In the genomic region with DNA sequence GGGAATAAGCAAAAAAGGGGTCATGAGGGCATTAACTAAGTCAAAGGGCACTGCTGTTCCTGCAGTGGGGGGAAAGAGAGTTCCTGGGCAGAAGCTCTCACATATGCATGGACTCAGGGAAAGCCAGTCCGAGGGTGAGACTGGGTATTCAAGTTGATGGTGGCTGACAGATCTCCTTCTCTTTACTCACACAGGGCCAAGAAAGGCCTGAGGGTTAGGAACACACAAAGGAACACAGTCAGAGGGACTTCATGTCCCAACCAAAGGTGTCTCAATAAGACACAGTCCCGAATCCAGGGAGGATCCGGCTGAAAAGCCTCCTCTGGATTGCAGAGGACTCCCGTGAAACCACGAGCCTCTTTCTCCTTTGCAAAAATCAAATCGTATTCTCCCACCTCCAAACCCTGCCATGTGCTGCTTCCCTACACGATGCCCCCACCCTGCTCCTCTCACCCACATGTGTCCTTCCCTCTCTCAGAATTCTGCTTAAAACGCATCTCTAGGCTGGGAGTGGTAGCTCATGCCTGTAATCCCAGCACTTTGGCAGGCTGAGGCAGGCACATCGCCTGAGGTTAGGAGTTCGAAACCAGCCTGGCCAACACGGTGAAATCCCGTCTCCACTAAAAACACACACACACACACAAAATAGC, we compare ENCODE assay signal across 2 cellular contexts.
TF ChIP-seq lines count a peak whose summit lies in the region.

No MANE protein-coding gene starts in this region.

TF ChIP-seq in SK-N-SH, 30 proteins besides CTCF, POLR2A, EP300 and RAD21:
- TF ChIP-seq JUND (IDR thresholded peaks at IDR 0.05) (no peak), POLR2AphosphoS5 (IDR thresholded peaks at IDR 0.05; ENCODE audit: low read depth, low read length) (no peak), FOSL2 (IDR thresholded peaks at IDR 0.05; ENCODE audit: borderline replicate concordance, low read depth) (no peak), GABPA (IDR thresholded peaks at IDR 0.05; ENCODE audit: low read depth) (no peak), RFX5 (IDR thresholded peaks at IDR 0.05; ENCODE audit: low read length) (no peak), MEF2A (IDR thresholded peaks at IDR 0.05; ENCODE audit: borderline replicate concordance, low read depth) (no peak), ELF1 (IDR thresholded peaks at IDR 0.05) (no peak), SIN3A (IDR thresholded peaks at IDR 0.05; ENCODE audit: borderline replicate concordance, low read depth, low read length) (no peak), CHD2 (IDR thresholded peaks at IDR 0.05; ENCODE audit: low read length, partially characterized antibody) (no peak), RCOR1 (IDR thresholded peaks at IDR 0.05; ENCODE audit: low read length) (no peak), TAF1 (IDR thresholded peaks at IDR 0.05; ENCODE audit: borderline replicate concordance, low read depth, low read length) (no peak), MXI1 (IDR thresholded peaks at IDR 0.05; ENCODE audit: low read depth, low read length) (no peak), TEAD4 (IDR thresholded peaks at IDR 0.05; ENCODE audit: borderline replicate concordance, insufficient read depth) (no peak), FOXM1 (IDR thresholded peaks at IDR 0.05; ENCODE audit: low read depth) (no peak), NFIC (IDR thresholded peaks at IDR 0.05; ENCODE audit: borderline replicate concordance) (no peak)
- TF ChIP-seq, protein P1, sequence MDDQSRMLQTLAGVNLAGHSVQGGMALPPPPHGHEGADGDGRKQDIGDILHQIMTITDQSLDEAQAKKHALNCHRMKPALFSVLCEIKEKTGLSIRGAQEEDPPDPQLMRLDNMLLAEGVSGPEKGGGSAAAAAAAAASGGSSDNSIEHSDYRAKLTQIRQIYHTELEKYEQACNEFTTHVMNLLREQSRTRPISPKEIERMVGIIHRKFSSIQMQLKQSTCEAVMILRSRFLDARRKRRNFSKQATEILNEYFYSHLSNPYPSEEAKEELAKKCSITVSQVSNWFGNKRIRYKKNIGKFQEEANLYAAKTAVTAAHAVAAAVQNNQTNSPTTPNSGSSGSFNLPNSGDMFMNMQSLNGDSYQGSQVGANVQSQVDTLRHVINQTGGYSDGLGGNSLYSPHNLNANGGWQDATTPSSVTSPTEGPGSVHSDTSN (IDR thresholded peaks at IDR 0.05) = no peak
- TF ChIP-seq, protein P2, sequence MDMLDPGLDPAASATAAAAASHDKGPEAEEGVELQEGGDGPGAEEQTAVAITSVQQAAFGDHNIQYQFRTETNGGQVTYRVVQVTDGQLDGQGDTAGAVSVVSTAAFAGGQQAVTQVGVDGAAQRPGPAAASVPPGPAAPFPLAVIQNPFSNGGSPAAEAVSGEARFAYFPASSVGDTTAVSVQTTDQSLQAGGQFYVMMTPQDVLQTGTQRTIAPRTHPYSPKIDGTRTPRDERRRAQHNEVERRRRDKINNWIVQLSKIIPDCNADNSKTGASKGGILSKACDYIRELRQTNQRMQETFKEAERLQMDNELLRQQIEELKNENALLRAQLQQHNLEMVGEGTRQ (IDR thresholded peaks at IDR 0.05; ENCODE audit: borderline replicate concordance, low read depth, low read length) = no peak
- TF ChIP-seq, protein P3, sequence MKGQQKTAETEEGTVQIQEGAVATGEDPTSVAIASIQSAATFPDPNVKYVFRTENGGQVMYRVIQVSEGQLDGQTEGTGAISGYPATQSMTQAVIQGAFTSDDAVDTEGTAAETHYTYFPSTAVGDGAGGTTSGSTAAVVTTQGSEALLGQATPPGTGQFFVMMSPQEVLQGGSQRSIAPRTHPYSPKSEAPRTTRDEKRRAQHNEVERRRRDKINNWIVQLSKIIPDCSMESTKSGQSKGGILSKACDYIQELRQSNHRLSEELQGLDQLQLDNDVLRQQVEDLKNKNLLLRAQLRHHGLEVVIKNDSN (IDR thresholded peaks at IDR 0.05; ENCODE audit: borderline replicate concordance, low read depth) = no peak
- TF ChIP-seq, protein P4, sequence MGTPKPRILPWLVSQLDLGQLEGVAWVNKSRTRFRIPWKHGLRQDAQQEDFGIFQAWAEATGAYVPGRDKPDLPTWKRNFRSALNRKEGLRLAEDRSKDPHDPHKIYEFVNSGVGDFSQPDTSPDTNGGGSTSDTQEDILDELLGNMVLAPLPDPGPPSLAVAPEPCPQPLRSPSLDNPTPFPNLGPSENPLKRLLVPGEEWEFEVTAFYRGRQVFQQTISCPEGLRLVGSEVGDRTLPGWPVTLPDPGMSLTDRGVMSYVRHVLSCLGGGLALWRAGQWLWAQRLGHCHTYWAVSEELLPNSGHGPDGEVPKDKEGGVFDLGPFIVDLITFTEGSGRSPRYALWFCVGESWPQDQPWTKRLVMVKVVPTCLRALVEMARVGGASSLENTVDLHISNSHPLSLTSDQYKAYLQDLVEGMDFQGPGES (IDR thresholded peaks at IDR 0.05; ENCODE audit: low read depth, low read length) = no peak
- TF ChIP-seq, protein P5, sequence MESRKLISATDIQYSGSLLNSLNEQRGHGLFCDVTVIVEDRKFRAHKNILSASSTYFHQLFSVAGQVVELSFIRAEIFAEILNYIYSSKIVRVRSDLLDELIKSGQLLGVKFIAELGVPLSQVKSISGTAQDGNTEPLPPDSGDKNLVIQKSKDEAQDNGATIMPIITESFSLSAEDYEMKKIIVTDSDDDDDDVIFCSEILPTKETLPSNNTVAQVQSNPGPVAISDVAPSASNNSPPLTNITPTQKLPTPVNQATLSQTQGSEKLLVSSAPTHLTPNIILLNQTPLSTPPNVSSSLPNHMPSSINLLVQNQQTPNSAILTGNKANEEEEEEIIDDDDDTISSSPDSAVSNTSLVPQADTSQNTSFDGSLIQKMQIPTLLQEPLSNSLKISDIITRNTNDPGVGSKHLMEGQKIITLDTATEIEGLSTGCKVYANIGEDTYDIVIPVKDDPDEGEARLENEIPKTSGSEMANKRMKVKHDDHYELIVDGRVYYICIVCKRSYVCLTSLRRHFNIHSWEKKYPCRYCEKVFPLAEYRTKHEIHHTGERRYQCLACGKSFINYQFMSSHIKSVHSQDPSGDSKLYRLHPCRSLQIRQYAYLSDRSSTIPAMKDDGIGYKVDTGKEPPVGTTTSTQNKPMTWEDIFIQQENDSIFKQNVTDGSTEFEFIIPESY (IDR thresholded peaks at IDR 0.05; ENCODE audit: borderline replicate concordance, low read depth) = no peak

TF ChIP-seq in SK-N-SH treated with all-trans-retinoic acid at 6 μM for 48 hours, 23 proteins besides CTCF, POLR2A, EP300 and RAD21:
- TF ChIP-seq, protein P6, sequence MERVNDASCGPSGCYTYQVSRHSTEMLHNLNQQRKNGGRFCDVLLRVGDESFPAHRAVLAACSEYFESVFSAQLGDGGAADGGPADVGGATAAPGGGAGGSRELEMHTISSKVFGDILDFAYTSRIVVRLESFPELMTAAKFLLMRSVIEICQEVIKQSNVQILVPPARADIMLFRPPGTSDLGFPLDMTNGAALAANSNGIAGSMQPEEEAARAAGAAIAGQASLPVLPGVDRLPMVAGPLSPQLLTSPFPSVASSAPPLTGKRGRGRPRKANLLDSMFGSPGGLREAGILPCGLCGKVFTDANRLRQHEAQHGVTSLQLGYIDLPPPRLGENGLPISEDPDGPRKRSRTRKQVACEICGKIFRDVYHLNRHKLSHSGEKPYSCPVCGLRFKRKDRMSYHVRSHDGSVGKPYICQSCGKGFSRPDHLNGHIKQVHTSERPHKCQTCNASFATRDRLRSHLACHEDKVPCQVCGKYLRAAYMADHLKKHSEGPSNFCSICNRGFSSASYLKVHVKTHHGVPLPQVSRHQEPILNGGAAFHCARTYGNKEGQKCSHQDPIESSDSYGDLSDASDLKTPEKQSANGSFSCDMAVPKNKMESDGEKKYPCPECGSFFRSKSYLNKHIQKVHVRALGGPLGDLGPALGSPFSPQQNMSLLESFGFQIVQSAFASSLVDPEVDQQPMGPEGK (CRISPR knock-in tag; IDR thresholded peaks at IDR 0.05; ENCODE audit: borderline replicate concordance) = no peak
- TF ChIP-seq ARNTL (CRISPR knock-in tag; IDR thresholded peaks at IDR 0.05; ENCODE audit: borderline replicate concordance, low read depth) = no peak
- TF ChIP-seq, protein P7, sequence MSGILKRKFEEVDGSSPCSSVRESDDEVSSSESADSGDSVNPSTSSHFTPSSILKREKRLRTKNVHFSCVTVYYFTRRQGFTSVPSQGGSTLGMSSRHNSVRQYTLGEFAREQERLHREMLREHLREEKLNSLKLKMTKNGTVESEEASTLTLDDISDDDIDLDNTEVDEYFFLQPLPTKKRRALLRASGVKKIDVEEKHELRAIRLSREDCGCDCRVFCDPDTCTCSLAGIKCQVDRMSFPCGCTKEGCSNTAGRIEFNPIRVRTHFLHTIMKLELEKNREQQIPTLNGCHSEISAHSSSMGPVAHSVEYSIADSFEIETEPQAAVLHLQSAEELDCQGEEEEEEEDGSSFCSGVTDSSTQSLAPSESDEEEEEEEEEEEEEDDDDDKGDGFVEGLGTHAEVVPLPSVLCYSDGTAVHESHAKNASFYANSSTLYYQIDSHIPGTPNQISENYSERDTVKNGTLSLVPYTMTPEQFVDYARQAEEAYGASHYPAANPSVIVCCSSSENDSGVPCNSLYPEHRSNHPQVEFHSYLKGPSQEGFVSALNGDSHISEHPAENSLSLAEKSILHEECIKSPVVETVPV (CRISPR knock-in tag; IDR thresholded peaks at IDR 0.05) = no peak
- no peak for TF ChIP-seq BACH2 (CRISPR knock-in tag; IDR thresholded peaks at IDR 0.05; ENCODE audit: borderline replicate concordance)
- TF ChIP-seq, protein P8, sequence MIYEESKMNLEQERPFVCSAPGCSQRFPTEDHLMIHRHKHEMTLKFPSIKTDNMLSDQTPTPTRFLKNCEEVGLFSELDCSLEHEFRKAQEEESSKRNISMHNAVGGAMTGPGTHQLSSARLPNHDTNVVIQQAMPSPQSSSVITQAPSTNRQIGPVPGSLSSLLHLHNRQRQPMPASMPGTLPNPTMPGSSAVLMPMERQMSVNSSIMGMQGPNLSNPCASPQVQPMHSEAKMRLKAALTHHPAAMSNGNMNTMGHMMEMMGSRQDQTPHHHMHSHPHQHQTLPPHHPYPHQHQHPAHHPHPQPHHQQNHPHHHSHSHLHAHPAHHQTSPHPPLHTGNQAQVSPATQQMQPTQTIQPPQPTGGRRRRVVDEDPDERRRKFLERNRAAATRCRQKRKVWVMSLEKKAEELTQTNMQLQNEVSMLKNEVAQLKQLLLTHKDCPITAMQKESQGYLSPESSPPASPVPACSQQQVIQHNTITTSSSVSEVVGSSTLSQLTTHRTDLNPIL (CRISPR knock-in tag; IDR thresholded peaks at IDR 0.05; ENCODE audit: low read depth) = no peak
- TF ChIP-seq, protein P9, sequence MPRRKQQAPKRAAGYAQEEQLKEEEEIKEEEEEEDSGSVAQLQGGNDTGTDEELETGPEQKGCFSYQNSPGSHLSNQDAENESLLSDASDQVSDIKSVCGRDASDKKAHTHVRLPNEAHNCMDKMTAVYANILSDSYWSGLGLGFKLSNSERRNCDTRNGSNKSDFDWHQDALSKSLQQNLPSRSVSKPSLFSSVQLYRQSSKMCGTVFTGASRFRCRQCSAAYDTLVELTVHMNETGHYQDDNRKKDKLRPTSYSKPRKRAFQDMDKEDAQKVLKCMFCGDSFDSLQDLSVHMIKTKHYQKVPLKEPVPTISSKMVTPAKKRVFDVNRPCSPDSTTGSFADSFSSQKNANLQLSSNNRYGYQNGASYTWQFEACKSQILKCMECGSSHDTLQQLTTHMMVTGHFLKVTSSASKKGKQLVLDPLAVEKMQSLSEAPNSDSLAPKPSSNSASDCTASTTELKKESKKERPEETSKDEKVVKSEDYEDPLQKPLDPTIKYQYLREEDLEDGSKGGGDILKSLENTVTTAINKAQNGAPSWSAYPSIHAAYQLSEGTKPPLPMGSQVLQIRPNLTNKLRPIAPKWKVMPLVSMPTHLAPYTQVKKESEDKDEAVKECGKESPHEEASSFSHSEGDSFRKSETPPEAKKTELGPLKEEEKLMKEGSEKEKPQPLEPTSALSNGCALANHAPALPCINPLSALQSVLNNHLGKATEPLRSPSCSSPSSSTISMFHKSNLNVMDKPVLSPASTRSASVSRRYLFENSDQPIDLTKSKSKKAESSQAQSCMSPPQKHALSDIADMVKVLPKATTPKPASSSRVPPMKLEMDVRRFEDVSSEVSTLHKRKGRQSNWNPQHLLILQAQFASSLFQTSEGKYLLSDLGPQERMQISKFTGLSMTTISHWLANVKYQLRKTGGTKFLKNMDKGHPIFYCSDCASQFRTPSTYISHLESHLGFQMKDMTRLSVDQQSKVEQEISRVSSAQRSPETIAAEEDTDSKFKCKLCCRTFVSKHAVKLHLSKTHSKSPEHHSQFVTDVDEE (CRISPR knock-in tag; IDR thresholded peaks at IDR 0.05) = no peak
- no peak for TF ChIP-seq RARB (CRISPR knock-in tag; IDR thresholded peaks at IDR 0.05)
- TF ChIP-seq SNAI2 (CRISPR knock-in tag; IDR thresholded peaks at IDR 0.05) = no peak
- no peak for TF ChIP-seq GLIS3 (CRISPR knock-in tag; IDR thresholded peaks at IDR 0.05)
- no peak for TF ChIP-seq ZFP30 (CRISPR knock-in tag; IDR thresholded peaks at IDR 0.05)
- TF ChIP-seq ISL1 (CRISPR knock-in tag; IDR thresholded peaks at IDR 0.05) = no peak
- TF ChIP-seq ZFP3 (CRISPR knock-in tag; IDR thresholded peaks at IDR 0.05) = no peak
- no peak for TF ChIP-seq TOX (CRISPR knock-in tag; IDR thresholded peaks at IDR 0.05; ENCODE audit: borderline replicate concordance)
- TF ChIP-seq ZNF565 (CRISPR knock-in tag; conservative IDR thresholded peaks at IDR 0.05; ENCODE audit: low read depth) = no peak
- TF ChIP-seq, protein P10, sequence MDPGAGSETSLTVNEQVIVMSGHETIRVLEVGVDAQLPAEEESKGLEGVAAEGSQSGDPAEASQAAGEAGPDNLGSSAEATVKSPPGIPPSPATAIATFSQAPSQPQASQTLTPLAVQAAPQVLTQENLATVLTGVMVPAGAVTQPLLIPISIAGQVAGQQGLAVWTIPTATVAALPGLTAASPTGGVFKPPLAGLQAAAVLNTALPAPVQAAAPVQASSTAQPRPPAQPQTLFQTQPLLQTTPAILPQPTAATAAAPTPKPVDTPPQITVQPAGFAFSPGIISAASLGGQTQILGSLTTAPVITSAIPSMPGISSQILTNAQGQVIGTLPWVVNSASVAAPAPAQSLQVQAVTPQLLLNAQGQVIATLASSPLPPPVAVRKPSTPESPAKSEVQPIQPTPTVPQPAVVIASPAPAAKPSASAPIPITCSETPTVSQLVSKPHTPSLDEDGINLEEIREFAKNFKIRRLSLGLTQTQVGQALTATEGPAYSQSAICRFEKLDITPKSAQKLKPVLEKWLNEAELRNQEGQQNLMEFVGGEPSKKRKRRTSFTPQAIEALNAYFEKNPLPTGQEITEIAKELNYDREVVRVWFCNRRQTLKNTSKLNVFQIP (CRISPR knock-in tag; IDR thresholded peaks at IDR 0.05; ENCODE audit: borderline replicate concordance, low read depth) = no peak
- no peak for TF ChIP-seq ESRRG (CRISPR knock-in tag; IDR thresholded peaks at IDR 0.05)
- TF ChIP-seq ZNF70 (CRISPR knock-in tag; IDR thresholded peaks at IDR 0.05) = no peak
- TF ChIP-seq CSDC2 (CRISPR knock-in tag; IDR thresholded peaks at IDR 0.05) = no peak
